In the genomic region with DNA sequence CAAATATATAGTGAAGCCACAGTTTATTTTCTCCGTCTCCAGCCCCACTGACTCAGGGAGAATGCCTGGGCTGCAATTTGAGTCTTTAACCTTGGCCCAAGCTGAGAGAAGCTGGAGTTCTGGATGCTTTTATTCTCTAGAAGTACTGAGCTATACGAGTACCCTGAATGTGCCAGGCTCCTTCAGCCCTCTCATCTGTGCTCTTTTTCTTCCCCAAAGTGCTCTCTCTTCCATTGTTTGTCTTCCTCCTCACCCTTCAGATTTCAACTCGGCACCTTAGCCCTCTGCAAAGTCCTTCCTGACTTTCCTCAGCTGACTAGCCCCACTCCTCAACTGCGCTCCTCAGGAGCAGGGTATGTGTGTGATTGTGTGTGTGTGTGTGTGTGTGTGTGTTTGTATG, we compare ENCODE assay signal across 25 cellular contexts.
"Had no signal": no experiment of that assay in that cellular context is flagged by ENCODE, and none has a peak within 500 bp of the region (broad histone marks: within the 10 kb centered on the region; RNA-seq: fewer than 3 reads in every experiment).

No MANE protein-coding gene starts in this region.

- H3K4me3 ChIP-seq: ovary, psoas muscle, right lobe of liver, sigmoid colon, suprapubic skin, testis, tibial artery, transverse colon, vagina had no signal

- H3K4me1 ChIP-seq: parathyroid adenoma, right lobe of liver, sigmoid colon, suprapubic skin, testis, tibial artery, transverse colon, vagina had no signal

- H3K9ac ChIP-seq: parathyroid adenoma had no signal

- H3K27ac ChIP-seq: ovary, parathyroid adenoma, psoas muscle, right lobe of liver, sigmoid colon, suprapubic skin, testis, tibial artery, transverse colon, vagina had no signal

- DNase-seq: naive thymus-derived CD8-positive, alpha-beta T cell; nephron progenitor cell; occipital lobe; ovary; posterior cingulate gyrus; psoas muscle; right cardiac atrium; right lobe of liver; sigmoid colon; small intestine; stimulated activated CD4-positive, alpha-beta T cell treated with anti-CD3 and anti-CD28 coated beads, Interleukin-15, amount 100 ng/mL, for 24 hours; stimulated activated CD4-positive, alpha-beta T cell treated with anti-CD3 and anti-CD28 coated beads, Interleukin-2, amount 100 ng/mL, for 24 hours; stimulated activated CD4-positive, alpha-beta T cell treated with anti-CD3 and anti-CD28 coated beads, Interleukin-2, amount 100 ng/mL, for 48 hours; stimulated activated CD4-positive, alpha-beta T cell treated with anti-CD3 and anti-CD28 coated beads, Interleukin-4, amount 100 ng/mL, for 24 hours; stimulated activated naive B cell treated with anti-CD40 and anti-IgM and Interleukin-4, amounts not matched to agents 10 μg/mL and 1 μg/mL and 100 μg/mL, for 72 hours; stimulated activated naive CD8-positive, alpha-beta T cell treated with anti-CD3 and anti-CD28 coated beads, Interleukin-15, amount 100 ng/mL, for 72 hours; stimulated activated naive CD8-positive, alpha-beta T cell treated with anti-CD3 and anti-CD28 coated beads, Interleukin-15, Interleukin-2, amounts not matched to agents 100 U/mL and 50 U/mL, for 24 hours; substantia nigra; testis; tibial artery; transverse colon had no signal

- H3K36me3 ChIP-seq: ovary, right lobe of liver, sigmoid colon, suprapubic skin, tibial artery, transverse colon, vagina had no signal

- H3K27me3 ChIP-seq: ovary, right lobe of liver, sigmoid colon, testis, tibial artery, transverse colon, vagina had no signal

- H3K9me3 ChIP-seq: ovary, psoas muscle, right lobe of liver, sigmoid colon, suprapubic skin, testis, tibial artery, transverse colon, vagina had no signal

- ATAC-seq: naive thymus-derived CD8-positive, alpha-beta T cell; right cardiac atrium; right lobe of liver; stimulated activated effector memory CD8-positive, alpha-beta T cell treated with anti-CD3 and anti-CD28 coated beads, Interleukin-12 subunit alpha, Interleukin-12 subunit beta, amount 100 ng/mL, for 72 hours; stimulated activated naive B cell treated with anti-CD40 and anti-IgM and Interleukin-4, amounts not matched to agents 10 μg/mL and 1 μg/mL and 100 μg/mL, for 72 hours; stimulated activated naive CD8-positive, alpha-beta T cell treated with anti-CD3 and anti-CD28 coated beads, Interleukin-15, amount 100 ng/mL, for 72 hours; stimulated activated naive CD8-positive, alpha-beta T cell treated with anti-CD3 and anti-CD28 coated beads, Interleukin-15, Interleukin-2, amounts not matched to agents 100 U/mL and 50 U/mL, for 24 hours had no signal

- H2AFZ ChIP-seq: parathyroid adenoma had no signal
